35 cellular contexts compared by ENCODE assay signal in the genomic region with DNA sequence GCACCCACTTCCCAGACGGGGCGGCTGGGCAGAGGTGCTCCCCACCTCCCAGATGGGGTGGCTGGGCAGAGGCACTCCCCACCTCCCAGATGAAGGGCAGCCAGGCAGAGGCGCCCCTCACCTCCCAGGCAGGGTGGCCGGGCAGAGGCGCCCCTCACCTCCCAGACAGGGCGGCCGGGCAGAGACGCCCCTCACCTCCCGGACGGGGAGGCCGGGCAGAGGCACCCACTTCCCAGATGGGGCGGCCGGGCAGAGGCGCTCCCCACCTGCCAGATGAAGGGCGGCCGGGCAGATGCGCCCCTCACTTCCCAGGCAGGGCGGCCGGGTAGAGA.
"Had no signal": no experiment of that assay in that cellular context is flagged by ENCODE, and none has a peak within 500 bp of the region (broad histone marks: within the 10 kb centered on the region; RNA-seq: fewer than 3 reads in every experiment).

No MANE protein-coding gene starts in this region.

- ATAC-seq: activated naive CD4-positive, alpha-beta T cell treated with anti-CD3 and anti-CD28 coated beads, Interleukin-2, amount 50 U/mL, for 72 hours; activated naive CD8-positive, alpha-beta T cell treated with anti-CD3 and anti-CD28 coated beads, Interleukin-2, amount 50 U/mL, for 24 hours; activated T-cell treated with anti-CD3 and anti-CD28 coated beads, Interleukin-2, amount 50 U/mL, for 4 hours; activated T-cell treated with anti-CD3 and anti-CD28 coated beads, Interleukin-2, amount 50 U/mL, for 72 hours; activated T-helper 17 cell treated with anti-CD3 and anti-CD28 coated beads, Interleukin-2, amount 50 U/mL, for 72 hours; body of pancreas had no signal

- H3K36me3 ChIP-seq: adrenal gland, brain microvascular endothelial cell, breast epithelium, cardiac muscle cell had no signal

- H3K27ac ChIP-seq: adrenal gland, ascending aorta, body of pancreas, brain microvascular endothelial cell, breast epithelium, cardiac muscle cell had no signal

- DNase-seq: activated effector memory CD4-positive, alpha-beta T cell treated with anti-CD3 and anti-CD28 coated beads, Interleukin-2, amount 50 U/mL, for 16 hours; activated effector memory CD4-positive, alpha-beta T cell treated with Interleukin-2 at 50 U/mL for 16 hours; activated gamma-delta T cell; activated gamma-delta T cell treated with Interleukin-2 at 50 U/mL for 16 hours; activated naive CD4-positive, alpha-beta T cell; activated naive CD4-positive, alpha-beta T cell treated with anti-CD3 and anti-CD28 coated beads for 36 hours; activated naive CD4-positive, alpha-beta T cell treated with anti-CD3 and anti-CD28 coated beads, Interleukin-2, amount 10 ng/mL, durations not matched to agents 7 days and 5 days; activated naive CD4-positive, alpha-beta T cell treated with anti-CD3 and anti-CD28 coated beads, Interleukin-2, amount 50 U/mL, for 16 hours; activated naive CD4-positive, alpha-beta T cell treated with Interleukin-2 at 50 U/mL for 16 hours; activated naive CD8-positive, alpha-beta T cell treated with anti-CD3 and anti-CD28 coated beads for 36 hours; activated naive CD8-positive, alpha-beta T cell treated with anti-CD3 and anti-CD28 coated beads, Interleukin-2, amount 10 ng/mL, durations not matched to agents 7 days and 5 days; activated naive CD8-positive, alpha-beta T cell treated with anti-CD3 and anti-CD28 coated beads, Interleukin-2, amount 50 U/mL, for 24 hours; activated T-cell treated with anti-CD3 and anti-CD28 coated beads, Interleukin-2, amount 50 U/mL, for 4 hours; activated T-cell treated with anti-CD3 and anti-CD28 coated beads, Interleukin-2, amount 50 U/mL, for 48 hours; activated T-cell treated with anti-CD3 and anti-CD28 coated beads, Interleukin-2, amount 50 U/mL, for 72 hours; adrenal gland; amniotic stem cell; amygdala; anterior cingulate cortex; body of pancreas; brain microvascular endothelial cell; caudate nucleus; central memory CD4-positive, alpha-beta T cell; cerebellar nuclear complex had no signal

- H3K4me3 ChIP-seq: adrenal gland, ascending aorta, body of pancreas, breast epithelium, cardiac muscle cell had no signal

- H3K27me3 ChIP-seq: adrenal gland, ascending aorta, body of pancreas, brain microvascular endothelial cell, cardiac muscle cell had no signal

- H3K27me3 Mint-ChIP-seq: activated naive CD4-positive, alpha-beta T cell treated with anti-CD3 and anti-CD28 coated beads, Interleukin-2, amount 10 ng/mL, durations not matched to agents 7 days and 5 days; activated naive CD4-positive, alpha-beta T cell treated with anti-CD3 and anti-CD28 coated beads, Interleukin-2, amount 50 U/mL, for 24 hours; activated naive CD8-positive, alpha-beta T cell; activated naive CD8-positive, alpha-beta T cell treated with anti-CD3 and anti-CD28 coated beads for 36 hours; activated naive CD8-positive, alpha-beta T cell treated with anti-CD3 and anti-CD28 coated beads, Interleukin-2, amount 10 ng/mL, durations not matched to agents 7 days and 5 days; activated naive CD8-positive, alpha-beta T cell treated with anti-CD3 and anti-CD28 coated beads, Interleukin-2, amount 50 U/mL, for 24 hours; activated T-helper 17 cell treated with anti-CD3 and anti-CD28 coated beads, Interleukin-2, amount 50 U/mL, for 72 hours; brain; central memory CD8-positive, alpha-beta T cell had no signal

- H3K9me3 ChIP-seq: body of pancreas had no signal

- H3K9me3 Mint-ChIP-seq: activated naive CD4-positive, alpha-beta T cell treated with anti-CD3 and anti-CD28 coated beads, Interleukin-2, amount 50 U/mL, for 24 hours had no signal

- H3K4me1 ChIP-seq: adrenal gland, ascending aorta, body of pancreas, breast epithelium had no signal

- H3K27ac Mint-ChIP-seq: activated naive CD4-positive, alpha-beta T cell treated with anti-CD3 and anti-CD28 coated beads for 36 hours; activated naive CD4-positive, alpha-beta T cell treated with anti-CD3 and anti-CD28 coated beads, Interleukin-2, amount 10 ng/mL, durations not matched to agents 7 days and 5 days; activated naive CD4-positive, alpha-beta T cell treated with anti-CD3 and anti-CD28 coated beads, Interleukin-2, amount 50 U/mL, for 24 hours; activated naive CD4-positive, alpha-beta T cell treated with anti-CD3 and anti-CD28 coated beads, Interleukin-2, amount 50 U/mL, for 72 hours; activated naive CD8-positive, alpha-beta T cell; activated naive CD8-positive, alpha-beta T cell treated with anti-CD3 and anti-CD28 coated beads for 36 hours; activated naive CD8-positive, alpha-beta T cell treated with anti-CD3 and anti-CD28 coated beads, Interleukin-2, amount 10 ng/mL, durations not matched to agents 7 days and 5 days; activated naive CD8-positive, alpha-beta T cell treated with anti-CD3 and anti-CD28 coated beads, Interleukin-2, amount 50 U/mL, for 24 hours; activated T-cell treated with anti-CD3 and anti-CD28 coated beads, Interleukin-2, amount 50 U/mL, for 72 hours; activated T-helper 1 cell treated with anti-CD3 and anti-CD28 coated beads, Interleukin-12 subunit alpha, Interleukin-12 subunit beta, Interleukin-2, Interleukin-4 antibody, amounts not matched to agents 30 ng/mL and 10 ng/mL and 1 ng/mL, durations not matched to agents 14 hours and 24 hours and 36 hours; activated T-helper 17 cell treated with anti-CD3 and anti-CD28 coated beads, Interleukin-2, amount 50 U/mL, for 72 hours; activated T-helper 2 cell treated with anti-CD3 and anti-CD28 coated beads, Interferon-gamma antibody, Interleukin-2, Interleukin-4, amounts not matched to agents 10 μg/mL and 5 μg/mL and 100 μg/mL, durations not matched to agents 14 hours and 24 hours and 36 hours; brain had no signal

- H3K4me1 Mint-ChIP-seq: activated naive CD4-positive, alpha-beta T cell treated with anti-CD3 and anti-CD28 coated beads, Interleukin-2, amount 10 ng/mL, durations not matched to agents 7 days and 5 days; activated naive CD4-positive, alpha-beta T cell treated with anti-CD3 and anti-CD28 coated beads, Interleukin-2, amount 50 U/mL, for 24 hours; activated naive CD8-positive, alpha-beta T cell treated with anti-CD3 and anti-CD28 coated beads for 36 hours; activated naive CD8-positive, alpha-beta T cell treated with anti-CD3 and anti-CD28 coated beads, Interleukin-2, amount 10 ng/mL, durations not matched to agents 7 days and 5 days; activated naive CD8-positive, alpha-beta T cell treated with anti-CD3 and anti-CD28 coated beads, Interleukin-2, amount 50 U/mL, for 24 hours; activated T-helper 17 cell treated with anti-CD3 and anti-CD28 coated beads, Interleukin-2, amount 50 U/mL, for 72 hours; brain; central memory CD8-positive, alpha-beta T cell had no signal

- H3K4me3 Mint-ChIP-seq: activated naive CD4-positive, alpha-beta T cell treated with anti-CD3 and anti-CD28 coated beads for 36 hours; activated naive CD4-positive, alpha-beta T cell treated with anti-CD3 and anti-CD28 coated beads, Interleukin-2, amount 10 ng/mL, durations not matched to agents 7 days and 5 days; activated naive CD4-positive, alpha-beta T cell treated with anti-CD3 and anti-CD28 coated beads, Interleukin-2, amount 50 U/mL, for 24 hours; activated naive CD8-positive, alpha-beta T cell; activated naive CD8-positive, alpha-beta T cell treated with anti-CD3 and anti-CD28 coated beads for 36 hours; activated naive CD8-positive, alpha-beta T cell treated with anti-CD3 and anti-CD28 coated beads, Interleukin-2, amount 10 ng/mL, durations not matched to agents 7 days and 5 days; activated naive CD8-positive, alpha-beta T cell treated with anti-CD3 and anti-CD28 coated beads, Interleukin-2, amount 50 U/mL, for 24 hours; activated T-cell treated with anti-CD3 and anti-CD28 coated beads, Interleukin-2, amount 50 U/mL, for 4 hours; activated T-cell treated with anti-CD3 and anti-CD28 coated beads, Interleukin-2, amount 50 U/mL, for 72 hours; activated T-helper 1 cell treated with anti-CD3 and anti-CD28 coated beads, Interleukin-12 subunit alpha, Interleukin-12 subunit beta, Interleukin-2, Interleukin-4 antibody, amounts not matched to agents 30 ng/mL and 10 ng/mL and 1 ng/mL, durations not matched to agents 14 hours and 24 hours and 36 hours; activated T-helper 17 cell treated with anti-CD3 and anti-CD28 coated beads, Interleukin-2, amount 50 U/mL, for 72 hours; brain; central memory CD8-positive, alpha-beta T cell had no signal
